In the genomic region with DNA sequence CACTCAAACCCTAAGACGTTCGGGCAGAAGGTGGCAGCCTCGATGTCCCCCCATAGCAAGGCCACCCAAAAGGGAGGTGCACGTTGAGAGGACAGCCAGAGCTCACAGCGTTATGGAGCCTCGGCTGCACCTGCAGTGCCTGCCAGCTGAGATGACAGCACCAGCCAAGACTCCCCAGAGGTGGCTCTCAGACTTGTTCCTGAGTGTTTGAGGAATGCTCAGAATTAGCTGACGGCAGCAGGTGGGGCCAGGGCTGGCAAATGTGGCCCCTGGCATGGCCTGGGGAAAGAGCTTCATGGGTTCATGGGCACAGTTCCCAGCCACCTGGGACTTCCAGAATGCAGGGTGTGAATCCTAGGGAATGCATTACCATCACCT, we compare ENCODE assay signal across 30 cellular contexts.
DNase-seq lines count a peak whose midpoint lies in the region; ATAC-seq and TF ChIP-seq lines count a peak whose summit lies in the region.
"Had no signal": no experiment of that assay in that cellular context is flagged by ENCODE, and none has a peak within 500 bp of the region (broad histone marks: within the 10 kb centered on the region; RNA-seq: fewer than 3 reads in every experiment).

No MANE protein-coding gene starts in this region.

- no peaks in the 10 kb centered on the region for H3K9me3 ChIP-seq in H9 (ENCODE audit: control insufficient read depth, low read depth, low read length)
- no peaks in the 10 kb centered on the region for H3K9me3 ChIP-seq in transverse colon
- H3K9me3 ChIP-seq: ovary had no signal

- peak; percentile 13 for DNase-seq in H9
- peak; percentile 36 for DNase-seq in NCI-H69 (lab: John Stamatoyannopoulos, UW)
- peak; percentile 33 for DNase-seq in epithelial cell of prostate (ENCODE audit: low read depth, low spot score)
- DNase-seq in posterior vena cava (ENCODE audit: low spot score): peak; percentile 58
- no peak for DNase-seq in transverse colon
- DNase-seq in cerebellar cortex (ENCODE audit: low spot score): no peak
- DNase-seq: activated CD4-positive, alpha-beta memory T cell treated with anti-CD3 and anti-CD28 coated beads for 36 hours; activated CD4-positive, CD25-positive, alpha-beta regulatory T cell treated with anti-CD3 and anti-CD28 coated beads, Interleukin-2, amount 50 U/mL, for 72 hours; activated gamma-delta T cell; activated T-cell treated with anti-CD3 and anti-CD28 coated beads, Interleukin-2, amount 50 U/mL, for 1 hour; Calu3; central memory CD4-positive, alpha-beta T cell; GM23248; hypothalamus; immature natural killer cell; left ventricle myocardium superior; NCI-H1092; NCI-H187; NCI-H2227 treated with DMSO at 0.1 percent for 48 hours; NCI-H748 treated with DMSO at 0.1 percent for 48 hours; ovary; retina; RPMI8226; stimulated activated CD4-positive, alpha-beta T cell treated with anti-CD3 and anti-CD28 coated beads, Interleukin-2, amount 100 ng/mL, for 24 hours; T-helper 2 cell had no signal

- no CpG with 5 or more reads among the region's 7 CpGs for WGBS in H9 (ENCODE audit: extremely low coverage, insufficient read length, low lambda C conversion rate)
- WGBS in transverse colon (ENCODE audit: low coverage in 1 of 2), 2 donors: 75% methylated on average over 7 of the region's 7 CpGs; no CpG with 5 or more reads in 1 of the 2 donors

- no peaks in the 10 kb centered on the region for H4K20me1 ChIP-seq in H9 (ENCODE audit: control insufficient read depth, insufficient read depth, insufficient read length)

- H3K27ac ChIP-seq in H9 (ENCODE audit: insufficient read length, low read depth, low read length) (no peak overlapping the region), epithelial cell of prostate (no peak overlapping the region), transverse colon (no peak overlapping the region)
- H3K27ac ChIP-seq: GM23248, ovary, SK-N-MC had no signal

- TF ChIP-seq POLR2A in transverse colon (IDR thresholded peaks at IDR 0.05): no peak

- TF ChIP-seq EP300 in transverse colon (IDR thresholded peaks at IDR 0.05; ENCODE audit: low read depth): no peak

- no peak overlapping the region for H3K27ac Mint-ChIP-seq in H9
- H3K27ac Mint-ChIP-seq: activated CD4-positive, alpha-beta memory T cell treated with anti-CD3 and anti-CD28 coated beads for 36 hours; CD14-positive monocyte; immature natural killer cell; nephron had no signal

- no peak overlapping the region for H3K9ac ChIP-seq in H9 (ENCODE audit: extremely low read depth, insufficient read length, low read length)
- H3K9ac ChIP-seq: GM23248 had no signal

- no peak overlapping the region for H3K4ac ChIP-seq in H9 (ENCODE audit: low read depth, low read length)

- H4K5ac ChIP-seq in H9 (ENCODE audit: insufficient read length, low read depth, low read length): no peak overlapping the region

- H3K4me1 ChIP-seq in H9 (ENCODE audit: insufficient read depth, low read length): no peaks in the 10 kb centered on the region
- H3K4me1 ChIP-seq in transverse colon: no peaks in the 10 kb centered on the region

- H3K4me3 Mint-ChIP-seq in H9: no peak overlapping the region
- H3K4me3 Mint-ChIP-seq: activated CD4-positive, alpha-beta memory T cell treated with anti-CD3 and anti-CD28 coated beads for 36 hours; CD14-positive monocyte; immature natural killer cell; nephron had no signal

- H3K27me3 ChIP-seq in H9 (ENCODE audit: insufficient read depth, low read length) (no peaks in the 10 kb centered on the region), transverse colon (no peaks in the 10 kb centered on the region)
- H3K27me3 ChIP-seq: ovary had no signal

- H3K79me1 ChIP-seq in H9 (ENCODE audit: insufficient read depth, low read depth, low read length, poor library complexity, severe bottlenecking): no peaks in the 10 kb centered on the region

- no peak overlapping the region for H3K14ac ChIP-seq in H9 (ENCODE audit: insufficient read depth, low read length)

- no peak overlapping the region for H3K4me3 ChIP-seq in transverse colon
- H3K4me3 ChIP-seq: GM23248, ovary, SK-N-MC, smooth muscle cell had no signal

- H2BK15ac ChIP-seq in H9 (ENCODE audit: low read depth, low read length): no peak overlapping the region

- no peak for ATAC-seq in GM19351 (IDR thresholded peaks at IDR 0.05; ENCODE audit: unreplicated experiment)
- ATAC-seq: left ventricle myocardium superior had no signal

- no peak overlapping the region for H2BK5ac ChIP-seq in H9 (ENCODE audit: insufficient read length, low read length)

- no peak overlapping the region for H2BK120ac ChIP-seq in H9 (ENCODE audit: low read depth, low read length, poor library complexity, severe bottlenecking)

- no peaks in the 10 kb centered on the region; the same call in 1 of the 2 replicates for H3K79me2 ChIP-seq in H9 (ENCODE audit: insufficient read depth, low read length)

- H3K23ac ChIP-seq in H9 (ENCODE audit: insufficient read length, low read depth, low read length): no peak overlapping the region

- no peak overlapping the region for H2BK12ac ChIP-seq in H9 (ENCODE audit: insufficient read length, low read depth, low read length)

- no peak overlapping the region for H4K91ac ChIP-seq in H9 (ENCODE audit: insufficient read length, low read depth, low read length)

- H2BK20ac ChIP-seq in H9 (ENCODE audit: low read depth, low read length, poor library complexity, severe bottlenecking): no peak overlapping the region

- no peaks in the 10 kb centered on the region for H3K36me3 Mint-ChIP-seq in H9 (ENCODE audit: insufficient read depth in 1 of 3, low read depth in 3 of 3)
- H3K36me3 Mint-ChIP-seq: activated CD4-positive, alpha-beta memory T cell treated with anti-CD3 and anti-CD28 coated beads for 36 hours; CD14-positive monocyte; immature natural killer cell had no signal

- H3T11ph ChIP-seq in H9 (ENCODE audit: low read length): no peak overlapping the region

- H3K36me3 ChIP-seq in transverse colon: no peaks in the 10 kb centered on the region
- H3K36me3 ChIP-seq: ovary had no signal

- no peaks in the 10 kb centered on the region for H3K27me3 Mint-ChIP-seq in H9 (ENCODE audit: low read depth)
- H3K27me3 Mint-ChIP-seq: activated CD4-positive, alpha-beta memory T cell treated with anti-CD3 and anti-CD28 coated beads for 36 hours had no signal

- H3K4me1 Mint-ChIP-seq in H9: peaks cover 2 to 7% of the 10 kb centered on the region in 2 experiments; a peak in 2 of 4 replicates
- H3K4me1 Mint-ChIP-seq: nephron had no signal

- TF ChIP-seq CTCF in H9 (conservative IDR thresholded peaks at IDR 0.05) (no peak), transverse colon (IDR thresholded peaks at IDR 0.05) (no peak)

- H3K23me2 ChIP-seq in H9 (ENCODE audit: insufficient read length, low read depth, low read length, poor library complexity, severe bottlenecking): no peaks in the 10 kb centered on the region

- intact Hi-C loops in posterior vena cava (cut with DNase I): no loop called here
- intact Hi-C loops in transverse colon (cut with DNase I; ENCODE audit: low total_unique reads): no loop called here

- H3K4me2 ChIP-seq in H9 (ENCODE audit: insufficient read depth, insufficient read length, low read length): no peak overlapping the region
- H3K4me2 ChIP-seq: smooth muscle cell had no signal

- in situ Hi-C loops in transverse colon (cut with MboI; ENCODE audit: low pct_ligation_motif_present in 1 of 4, low pct_unique_long_range_greater_than_20kb in 1 of 4, low sequenced_read_pairs in 3 of 4): no loop called here

- H2AK5ac ChIP-seq in H9 (ENCODE audit: insufficient read length, low read length): no peak overlapping the region

- H3K9me3 Mint-ChIP-seq in H9: peaks cover 3 to 4% of the 10 kb centered on the region in 2 experiments
- H3K9me3 Mint-ChIP-seq: activated CD4-positive, alpha-beta memory T cell treated with anti-CD3 and anti-CD28 coated beads for 36 hours; nephron had no signal

- H3K56ac ChIP-seq in H9 (ENCODE audit: insufficient read length, low read depth, low read length): no peak overlapping the region

- no peak overlapping the region for H4K8ac ChIP-seq in H9 (replicated peaks; ENCODE audit: insufficient read length, low read depth, low read length)

- no peak overlapping the region for H2AFZ ChIP-seq in H9 (ENCODE audit: low read length)
- H2AFZ ChIP-seq: GM23248 had no signal

- no peak overlapping the region for H3K18ac ChIP-seq in H9 (ENCODE audit: insufficient read length, low read depth, low read length)

Comparison
In these comparisons a context has a peak if more than half of its experiments do, and no peak if none do; other contexts are left out.
1. DNase-seq: peak in H9 (single experiment), NCI-H69 (single experiment), epithelial cell of prostate (single experiment) and posterior vena cava (single experiment); none in transverse colon (single experiment) and cerebellar cortex (single experiment).